1 cellular context compared by ENCODE assay signal in genomic region chr7:100292162-100292561, GRCh38.
A peak's percentile ranks its signal among the peaks of the same experiment; 100 is the strongest.
TF ChIP-seq lines count a peak whose summit lies in the region.

No MANE protein-coding gene starts in this region.

TF ChIP-seq in K562, 482 proteins besides CTCF, POLR2A, EP300 and RAD21:
- TF ChIP-seq LEF1 (IDR thresholded peaks at IDR 0.05): peak; percentile 74; the same call in 1 of the 2 replicates
- peak; percentile 23; the same call in 1 of the 2 replicates for TF ChIP-seq ESRRA (IDR thresholded peaks at IDR 0.05; ENCODE audit: borderline replicate concordance, low read depth)
- peak in 1 of 2 experiments; percentile 74 for TF ChIP-seq AFF1 (IDR thresholded peaks at IDR 0.05; ENCODE audit: low read depth in 1 of 2, partially characterized antibody in 2 of 2)
- peak; percentile 42; the same call in 1 of the 2 replicates for TF ChIP-seq SMARCA4 (IDR thresholded peaks at IDR 0.05)
- TF ChIP-seq KLF16 (IDR thresholded peaks at IDR 0.05): peak; percentile 94
- TF ChIP-seq TRIM24 (IDR thresholded peaks at IDR 0.05): peak; percentile 92 to 97
- TF ChIP-seq BCOR (IDR thresholded peaks at IDR 0.05): peak; percentile 60; the same call in 1 of the 2 replicates
- TF ChIP-seq NCOA1 (IDR thresholded peaks at IDR 0.05; ENCODE audit: low read depth): peak; percentile 59; the same call in 1 of the 2 replicates
